In the genomic region with DNA sequence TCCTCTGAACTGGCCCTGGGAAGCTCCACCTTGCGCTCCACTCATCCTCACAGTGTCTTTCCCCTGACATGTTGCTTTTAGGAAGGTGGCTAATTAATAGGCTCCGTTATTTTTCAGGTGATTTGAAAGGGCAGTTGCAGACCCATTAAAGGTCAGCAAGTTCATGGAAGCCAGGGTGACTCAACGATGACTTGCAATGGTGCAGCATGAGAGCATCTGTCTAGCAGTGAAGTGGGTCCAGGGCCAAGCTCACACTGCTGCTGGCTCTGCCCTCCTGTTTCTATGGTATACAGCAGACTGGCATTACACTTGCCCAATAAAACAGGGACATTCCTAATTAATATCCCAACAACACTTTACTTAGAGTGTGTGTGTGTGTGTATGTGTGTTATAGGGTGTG, we compare ENCODE assay signal across 19 cellular contexts.
DNase-seq lines count a peak whose midpoint lies in the region; ATAC-seq and TF ChIP-seq lines count a peak whose summit lies in the region.
"Had no signal": no experiment of that assay in that cellular context is flagged by ENCODE, and none has a peak within 500 bp of the region (broad histone marks: within the 10 kb centered on the region; RNA-seq: fewer than 3 reads in every experiment).

No MANE protein-coding gene starts in this region.

- in situ Hi-C loops in ACHN (cut with HindIII; ENCODE audit: low pct_ligation_motif_present, low pct_unique_long_range_greater_than_20kb, low sequenced_read_pairs): no loop called here

- peaks cover 8% of the 10 kb centered on the region for H3K27me3 Mint-ChIP-seq in activated naive CD8-positive, alpha-beta T cell treated with anti-CD3 and anti-CD28 coated beads for 36 hours
- peaks cover 19% of the 10 kb centered on the region for H3K27me3 Mint-ChIP-seq in type B pancreatic cell
- H3K27me3 Mint-ChIP-seq: CD4-positive, alpha-beta memory T cell had no signal

- ATAC-seq in HG03280 (IDR thresholded peaks at IDR 0.05; ENCODE audit: unreplicated experiment): no peak
- ATAC-seq: A549, HCT116 had no signal

- H3K4me1 Mint-ChIP-seq in activated naive CD8-positive, alpha-beta T cell treated with anti-CD3 and anti-CD28 coated beads for 36 hours: no peaks in the 10 kb centered on the region
- no peaks in the 10 kb centered on the region for H3K4me1 Mint-ChIP-seq in type B pancreatic cell (ENCODE audit: unreplicated experiment)
- H3K4me1 Mint-ChIP-seq: CD4-positive, alpha-beta memory T cell had no signal

- H3K27ac Mint-ChIP-seq in activated naive CD8-positive, alpha-beta T cell treated with anti-CD3 and anti-CD28 coated beads for 36 hours: no peak overlapping the region
- no peak overlapping the region for H3K27ac Mint-ChIP-seq in type B pancreatic cell
- H3K27ac Mint-ChIP-seq: CD14-positive monocyte; CD4-positive, alpha-beta memory T cell; HFFc6 had no signal

- peaks cover 2% of the 10 kb centered on the region for H3K9me3 Mint-ChIP-seq in activated naive CD8-positive, alpha-beta T cell treated with anti-CD3 and anti-CD28 coated beads for 36 hours
- H3K9me3 Mint-ChIP-seq in type B pancreatic cell: no peaks in the 10 kb centered on the region
- H3K9me3 Mint-ChIP-seq: HFFc6 had no signal

- no peak overlapping the region for H3K4me3 Mint-ChIP-seq in activated naive CD8-positive, alpha-beta T cell treated with anti-CD3 and anti-CD28 coated beads for 36 hours
- no peak overlapping the region for H3K4me3 Mint-ChIP-seq in type B pancreatic cell
- H3K4me3 Mint-ChIP-seq: CD14-positive monocyte; CD4-positive, alpha-beta memory T cell; HFFc6 had no signal

- DNase-seq in ACHN: peak; percentile 28
- DNase-seq in M059J (ENCODE audit: low read depth): peak; percentile 3
- peak; percentile 2 for DNase-seq in RKO (ENCODE audit: low spot score)
- DNase-seq in islet precursor cell: peak; percentile 23
- DNase-seq in activated naive CD8-positive, alpha-beta T cell treated with anti-CD3 and anti-CD28 coated beads for 36 hours: no peak
- DNase-seq in type B pancreatic cell (ENCODE audit: extremely low spot score, unreplicated experiment): no peak
- no peak for DNase-seq in DMS 273 (lab: John Stamatoyannopoulos, UW; ENCODE audit: unreplicated experiment)
- DNase-seq: Calu3; CD4-positive, alpha-beta memory T cell; DMS 273 treated with DMSO at 0.1 percent for 48 hours; DMS53; DND-41; GOT3; H7; HFFc6 had no signal

- TF ChIP-seq CTCF in type B pancreatic cell (conservative IDR thresholded peaks at IDR 0.05): no peak

- H3K36me3 Mint-ChIP-seq in activated naive CD8-positive, alpha-beta T cell treated with anti-CD3 and anti-CD28 coated beads for 36 hours: no peaks in the 10 kb centered on the region
- H3K36me3 Mint-ChIP-seq in type B pancreatic cell: no peaks in the 10 kb centered on the region
- H3K36me3 Mint-ChIP-seq: CD4-positive, alpha-beta memory T cell had no signal

Comparison
In these comparisons a context has a peak if more than half of its experiments do, and no peak if none do; other contexts are left out.
1. DNase-seq: peak in ACHN (single experiment), M059J (single experiment), RKO (single experiment) and islet precursor cell (single experiment); none in activated naive CD8-positive, alpha-beta T cell treated with anti-CD3 and anti-CD28 coated beads for 36 hours (single experiment), type B pancreatic cell (single experiment) and DMS 273 (single experiment).